Comparison of ENCODE assay signal across 14 cellular contexts in genomic region chr2:235432741-235433520, GRCh38.
DNase-seq lines count a peak whose midpoint lies in the region; ATAC-seq and TF ChIP-seq lines count a peak whose summit lies in the region.
"Had no signal": no experiment of that assay in that cellular context is flagged by ENCODE, and none has a peak within 500 bp of the region (broad histone marks: within the 10 kb centered on the region; RNA-seq: fewer than 3 reads in every experiment).

No MANE protein-coding gene starts in this region.

- no peak for TF ChIP-seq POLR2A in testis (IDR thresholded peaks at IDR 0.05)

- 27 to 43% methylated on average over 15 to 17 of the region's 17 CpGs for WGBS in testis, 2 donors

- CTCF ChIA-PET in CD8-positive, alpha-beta memory T cell (lab: Charles Lee): interaction anchor here (1.1 kb wide), 1 partner anchor 23 kb away, joined by 3 read pairs; no protein-coding TSS in a partner anchor
- CTCF ChIA-PET in Calu3 (lab: Charles Lee): interaction anchor here (0.9 to 1.5 kb wide), 3 partner anchors 36 to 161 kb away, joined by 3 to 10 read pairs (median 3); no protein-coding TSS in a partner anchor

- TF ChIP-seq CTCF in lower lobe of right lung (IDR thresholded peaks at IDR 0.05) (no peak), testis (IDR thresholded peaks at IDR 0.05) (no peak), Calu3 (IDR thresholded peaks at IDR 0.05; ENCODE audit: unreplicated experiment) (no peak)

- H3K9me3 ChIP-seq in lower lobe of right lung (no peaks in the 10 kb centered on the region), testis (no peaks in the 10 kb centered on the region)
- H3K9me3 ChIP-seq in CD8-positive, alpha-beta memory T cell (ENCODE audit: low read length): no peaks in the 10 kb centered on the region

- H3K4me3 ChIP-seq in lower lobe of right lung (no peak overlapping the region), testis (no peak overlapping the region)
- H3K4me3 ChIP-seq in CD8-positive, alpha-beta memory T cell (ENCODE audit: low read length): no peak overlapping the region
- H3K4me3 ChIP-seq: SK-N-MC had no signal

- H3K27me3 ChIP-seq in lower lobe of right lung (ENCODE audit: low read depth) (no peaks in the 10 kb centered on the region), testis (no peaks in the 10 kb centered on the region)
- H3K27me3 ChIP-seq in CD8-positive, alpha-beta memory T cell (ENCODE audit: insufficient read depth, low read length, poor library complexity, severe bottlenecking): no peaks in the 10 kb centered on the region

- no peaks in the 10 kb centered on the region for H3K36me3 Mint-ChIP-seq in CD8-positive, alpha-beta memory T cell
- no peaks in the 10 kb centered on the region for H3K36me3 Mint-ChIP-seq in Calu3 (ENCODE audit: insufficient read depth, unreplicated experiment)

- BruUV-seq in Calu3 (replicated peaks; lab: Mats Ljungman, UMichigan): no TSS peak

- no peaks in the 10 kb centered on the region for H3K4me1 Mint-ChIP-seq in CD8-positive, alpha-beta memory T cell
- H3K4me1 Mint-ChIP-seq in Calu3 (ENCODE audit: low read depth, unreplicated experiment): no peaks in the 10 kb centered on the region

- H3K27ac ChIP-seq in lower lobe of right lung (peak overlapping the region; percentile 68), testis (no peak overlapping the region)
- no peak overlapping the region for H3K27ac ChIP-seq in CD8-positive, alpha-beta memory T cell (ENCODE audit: low read depth, low read length)
- H3K27ac ChIP-seq: SK-N-MC had no signal

- intact Hi-C loops in lower lobe of right lung (cut with DNase I) (no loop called here), testis (cut with DNase I; ENCODE audit: low total_unique reads) (no loop called here), Calu3 (cut with micrococcal nuclease; ENCODE audit: unreplicated experiment) (loop anchor here (5.0 kb wide), 1 partner anchor 159 kb away; no protein-coding TSS in a partner anchor)

- no peak overlapping the region for H3K4me3 Mint-ChIP-seq in CD8-positive, alpha-beta memory T cell
- H3K4me3 Mint-ChIP-seq in Calu3 (ENCODE audit: low read depth, unreplicated experiment): no peak overlapping the region
- H3K4me3 Mint-ChIP-seq: dendritic cell treated with granulocyte-macrophage colony-stimulating factor and Interleukin-4, amounts not matched to agents 40 ng/mL and 50 ng/mL, for 4 days; nephron had no signal

- no peak overlapping the region for H3K27ac Mint-ChIP-seq in CD8-positive, alpha-beta memory T cell
- no peak overlapping the region for H3K27ac Mint-ChIP-seq in Calu3 (ENCODE audit: unreplicated experiment)
- H3K27ac Mint-ChIP-seq: dendritic cell treated with granulocyte-macrophage colony-stimulating factor and Interleukin-4, amounts not matched to agents 40 ng/mL and 50 ng/mL, for 4 days had no signal

- peaks cover 0 to 3% (median 0%) of the 10 kb centered on the region in 5 donors for H3K9me3 Mint-ChIP-seq in CD8-positive, alpha-beta memory T cell
- H3K9me3 Mint-ChIP-seq in Calu3 (ENCODE audit: low read depth, unreplicated experiment): no peaks in the 10 kb centered on the region

- peaks cover 21% of the 10 kb centered on the region for H3K4me1 ChIP-seq in lower lobe of right lung
- H3K4me1 ChIP-seq in testis: peaks cover 4% of the 10 kb centered on the region
- no peaks in the 10 kb centered on the region for H3K4me1 ChIP-seq in CD8-positive, alpha-beta memory T cell (ENCODE audit: insufficient read depth, low read length)

- DNase-seq in NCI-H1694 (lab: John Stamatoyannopoulos, UW) (peak; percentile 64), dermis microvascular lymphatic vessel endothelial cell (ENCODE audit: low read depth in 2 of 2) (peak; percentile 68 to 74), lower lobe of right lung (no peak), testis (peak; percentile 24), Calu3 (no peak)
- DNase-seq in CD8-positive, alpha-beta memory T cell: no peak
- DNase-seq: foreskin melanocyte, islet precursor cell, NCI-H187 treated with DMSO at 0.1 percent for 48 hours had no signal

- H3K36me3 ChIP-seq in lower lobe of right lung (no peaks in the 10 kb centered on the region), testis (ENCODE audit: low read depth, missing control alignments) (no peaks in the 10 kb centered on the region)
- no peaks in the 10 kb centered on the region for H3K36me3 ChIP-seq in CD8-positive, alpha-beta memory T cell (ENCODE audit: insufficient read depth, low read length)

- ATAC-seq in lower lobe of right lung: peak; percentile 52 to 61
- no peak for ATAC-seq in GM19395 (IDR thresholded peaks at IDR 0.05; ENCODE audit: unreplicated experiment)
- ATAC-seq in HG03442 (IDR thresholded peaks at IDR 0.05; ENCODE audit: unreplicated experiment): no peak

- peaks cover 0 to 15% of the 10 kb centered on the region in 2 donors for H3K27me3 Mint-ChIP-seq in CD8-positive, alpha-beta memory T cell
- H3K27me3 Mint-ChIP-seq in Calu3 (ENCODE audit: unreplicated experiment): peaks cover 47% of the 10 kb centered on the region
- H3K27me3 Mint-ChIP-seq: dendritic cell treated with granulocyte-macrophage colony-stimulating factor and Interleukin-4, amounts not matched to agents 40 ng/mL and 50 ng/mL, for 4 days had no signal

- POLR2A ChIA-PET in CD8-positive, alpha-beta memory T cell (lab: Charles Lee): no interaction called here

Comparison
In these comparisons a context has a peak if more than half of its experiments do, and no peak if none do; other contexts are left out.
1. DNase-seq: peak in NCI-H1694 (single experiment), dermis microvascular lymphatic vessel endothelial cell (2 of 2) and testis (single experiment); none in lower lobe of right lung (single experiment), CD8-positive, alpha-beta memory T cell (0 of 5) and Calu3 (single experiment).
2. ATAC-seq: peak in lower lobe of right lung (2 of 2); none in GM19395 (single experiment) and HG03442 (single experiment).